ENCODE assay signal across 9 cellular contexts in genomic region chr2:31688282-31688681, GRCh38.
DNase-seq lines count a peak whose midpoint lies in the region; ATAC-seq, FAIRE-seq and TF ChIP-seq lines count a peak whose summit lies in the region.
"Had no signal": no experiment of that assay in that cellular context is flagged by ENCODE, and none has a peak within 500 bp of the region (broad histone marks: within the 10 kb centered on the region; RNA-seq: fewer than 3 reads in every experiment).

No MANE protein-coding gene starts in this region.

- H3K27ac ChIP-seq in HL-60 (replicated peaks) (no peak overlapping the region), ascending aorta (no peak overlapping the region)

- ATAC-seq in WTC11 (no peak), GM19035 (IDR thresholded peaks at IDR 0.05; ENCODE audit: unreplicated experiment) (no peak)

- no peaks in the 10 kb centered on the region for H3K4me1 ChIP-seq in Caco-2
- H3K4me1 ChIP-seq in ascending aorta, result no peaks in the 10 kb centered on the region

- H3K4me1 Mint-ChIP-seq in Caco-2 (ENCODE audit: low read depth, unreplicated experiment) (no peaks in the 10 kb centered on the region), WTC11 (no peaks in the 10 kb centered on the region)

- no peaks in the 10 kb centered on the region for H3K36me3 ChIP-seq in Caco-2 (ENCODE audit: control insufficient read depth, insufficient read depth, low read length)
- H3K36me3 ChIP-seq in ascending aorta, result no peaks in the 10 kb centered on the region

- intact Hi-C loops in Caco-2 (cut with micrococcal nuclease; ENCODE audit: unreplicated experiment), result no loop called here
- intact Hi-C loops in ascending aorta (cut with DNase I), result no loop called here

- H3K9me3 Mint-ChIP-seq in Caco-2 (ENCODE audit: unreplicated experiment) (peaks cover 40% of the 10 kb centered on the region), WTC11 (peaks cover 79% of the 10 kb centered on the region)

- TF ChIP-seq CTCF in Caco-2 (IDR thresholded peaks at IDR 0.05; ENCODE audit: insufficient read depth in 1 of 2, low read depth in 1 of 2, low read length in 1 of 2, severe bottlenecking in 1 of 2, unreplicated experiment in 1 of 2) (peak; percentile 29 to 50), HL-60 (IDR thresholded peaks at IDR 0.05; ENCODE audit: insufficient read depth, low read length) (peak; percentile 13), WTC11 (IDR thresholded peaks at IDR 0.05) (peak; percentile 63; the same call in 1 of the 2 replicates), ascending aorta (IDR thresholded peaks at IDR 0.05) (peak in 1 of 3 experiments; percentile 17)

- H3K27me3 Mint-ChIP-seq in Caco-2 (ENCODE audit: insufficient read depth, unreplicated experiment) (no peaks in the 10 kb centered on the region), WTC11 (ENCODE audit: low read depth) (peaks cover 12% of the 10 kb centered on the region)

- H3K27ac Mint-ChIP-seq in Caco-2 (ENCODE audit: unreplicated experiment) (no peak overlapping the region), WTC11 (no peak overlapping the region)

- CTCF ChIA-PET in Caco-2 (lab: Charles Lee), result no interaction called here
- CTCF ChIA-PET in WTC11 (lab: Charles Lee), result interaction anchor here (1.1 kb wide), 1 partner anchor 13 kb away, joined by 4 read pairs; no protein-coding TSS in a partner anchor

- no peak overlapping the region for H3K4me3 ChIP-seq in Caco-2 (ENCODE audit: low read depth, low read length)
- H3K4me3 ChIP-seq in HL-60 (replicated peaks; ENCODE audit: insufficient read depth, low read length), result no peak overlapping the region
- no peak overlapping the region for H3K4me3 ChIP-seq in ascending aorta

- no peaks in the 10 kb centered on the region for H3K27me3 ChIP-seq in Caco-2 (replicated peaks; ENCODE audit: control insufficient read depth, insufficient read depth, low read length)
- H3K27me3 ChIP-seq in HL-60 (ENCODE audit: insufficient read depth, poor library complexity, severe bottlenecking), result no peaks in the 10 kb centered on the region
- no peaks in the 10 kb centered on the region for H3K27me3 ChIP-seq in ascending aorta

- no TSS peak for BruUV-seq in Caco-2 (replicated peaks; lab: Mats Ljungman, UMichigan)

- H3K4me3 Mint-ChIP-seq in Caco-2 (ENCODE audit: unreplicated experiment), result no peak overlapping the region
- no peak overlapping the region for H3K4me3 Mint-ChIP-seq in WTC11

- TF ChIP-seq POLR2A in H54 (IDR thresholded peaks at IDR 0.05; ENCODE audit: low read depth, low read length), result no peak

- DNase-seq in Caco-2, result no peak
- DNase-seq in HL-60 (ENCODE audit: low read depth in 1 of 2, low spot score in 1 of 2), result peak in 1 of 2 experiments; percentile 4
- no peak for DNase-seq in WTC11 (ENCODE audit: low spot score)
- peak; percentile 6 to 24 for DNase-seq in lung microvascular endothelial cell (ENCODE audit: low read depth in 2 of 2)
- no peak for DNase-seq in ascending aorta (ENCODE audit: low spot score in 2 of 2)
- DNase-seq in stimulated activated CD4-positive, alpha-beta T cell treated with anti-CD3 and anti-CD28 coated beads, Interleukin-2, amount 100 ng/mL, for 48 hours, result no peak
- DNase-seq in H54 (ENCODE audit: insufficient read length, low spot score), result no peak
- DNase-seq: activated CD8-positive, alpha-beta memory T cell treated with anti-CD3 and anti-CD28 coated beads, Interleukin-2, amount 50 U/mL, for 4 hours had no signal

- H3K36me3 Mint-ChIP-seq in Caco-2 (ENCODE audit: insufficient read depth, unreplicated experiment), result no peaks in the 10 kb centered on the region
- H3K36me3 Mint-ChIP-seq in WTC11, result peaks cover 41% of the 10 kb centered on the region

- FAIRE-seq in H54 (lab: Jason Lieb, UNC), result no peak

- POLR2A ChIA-PET in Caco-2 (lab: Charles Lee) (no interaction called here), WTC11 (lab: Charles Lee) (no interaction called here)

- H3K9me3 ChIP-seq in Caco-2 (peaks cover 19% of the 10 kb centered on the region), ascending aorta (peaks cover 3 to 33% of the 10 kb centered on the region in 2 donors)

TF ChIP-seq in WTC11, 78 proteins besides CTCF, POLR2A, EP300 and RAD21:
- no peak for TF ChIP-seq NFE2L1 (CRISPR knock-in tag; IDR thresholded peaks at IDR 0.05)
- no peak for TF ChIP-seq FOXJ3 (CRISPR knock-in tag; IDR thresholded peaks at IDR 0.05; ENCODE audit: borderline replicate concordance)
- no peak for TF ChIP-seq ZNF263 (CRISPR knock-in tag; IDR thresholded peaks at IDR 0.05; ENCODE audit: low read depth)

Comparison
In these comparisons a context has a peak if more than half of its experiments do, and no peak if none do; other contexts are left out.
1. DNase-seq: peak in lung microvascular endothelial cell (2 of 2); none in Caco-2 (0 of 2), WTC11 (single experiment), ascending aorta (0 of 2), stimulated activated CD4-positive, alpha-beta T cell treated with anti-CD3 and anti-CD28 coated beads, Interleukin-2, amount 100 ng/mL, for 48 hours (0 of 2) and H54 (single experiment).